1 cellular context compared by ENCODE assay signal in the genomic region with DNA sequence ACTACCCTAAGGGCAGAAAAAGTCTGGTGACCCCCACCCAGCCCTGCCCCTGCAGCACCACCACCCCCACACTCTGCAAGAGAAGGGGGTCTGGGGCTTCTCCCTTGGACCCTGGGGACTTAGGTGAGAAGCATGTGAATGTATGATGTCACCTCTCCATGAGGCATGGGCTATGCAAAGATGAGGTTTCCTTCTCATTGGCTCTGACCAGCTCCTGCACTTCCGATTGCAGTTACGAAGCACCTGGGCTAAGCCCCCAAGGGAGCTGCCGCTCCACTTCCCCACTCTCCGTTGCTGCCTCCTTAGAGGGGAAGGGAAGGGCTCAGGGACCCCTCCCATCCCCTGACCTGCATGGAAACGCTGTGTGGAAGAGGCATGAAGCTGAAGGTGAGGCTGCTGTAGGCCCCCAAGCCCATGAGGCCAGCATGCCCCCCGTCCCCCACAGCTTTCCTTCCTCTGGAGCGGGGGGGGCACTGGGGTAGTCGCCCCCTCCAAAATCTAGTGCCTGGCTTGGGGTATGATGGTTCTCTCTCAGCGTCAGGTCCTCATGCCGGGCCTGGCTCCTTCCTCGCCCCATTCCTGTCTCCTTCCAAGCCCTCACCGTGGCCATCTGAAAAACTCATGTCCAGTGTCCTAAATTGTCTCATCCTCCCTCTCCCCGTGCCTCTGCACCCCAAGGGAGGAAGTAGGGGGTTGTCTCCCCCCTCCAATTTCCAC.
TF ChIP-seq lines count a peak whose summit lies in the region.

No MANE protein-coding gene starts in this region.

TF ChIP-seq in K562, 482 proteins besides CTCF, POLR2A, EP300 and RAD21:
- TF ChIP-seq, protein P1, sequence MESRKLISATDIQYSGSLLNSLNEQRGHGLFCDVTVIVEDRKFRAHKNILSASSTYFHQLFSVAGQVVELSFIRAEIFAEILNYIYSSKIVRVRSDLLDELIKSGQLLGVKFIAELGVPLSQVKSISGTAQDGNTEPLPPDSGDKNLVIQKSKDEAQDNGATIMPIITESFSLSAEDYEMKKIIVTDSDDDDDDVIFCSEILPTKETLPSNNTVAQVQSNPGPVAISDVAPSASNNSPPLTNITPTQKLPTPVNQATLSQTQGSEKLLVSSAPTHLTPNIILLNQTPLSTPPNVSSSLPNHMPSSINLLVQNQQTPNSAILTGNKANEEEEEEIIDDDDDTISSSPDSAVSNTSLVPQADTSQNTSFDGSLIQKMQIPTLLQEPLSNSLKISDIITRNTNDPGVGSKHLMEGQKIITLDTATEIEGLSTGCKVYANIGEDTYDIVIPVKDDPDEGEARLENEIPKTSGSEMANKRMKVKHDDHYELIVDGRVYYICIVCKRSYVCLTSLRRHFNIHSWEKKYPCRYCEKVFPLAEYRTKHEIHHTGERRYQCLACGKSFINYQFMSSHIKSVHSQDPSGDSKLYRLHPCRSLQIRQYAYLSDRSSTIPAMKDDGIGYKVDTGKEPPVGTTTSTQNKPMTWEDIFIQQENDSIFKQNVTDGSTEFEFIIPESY (CRISPR knock-in tag; IDR thresholded peaks at IDR 0.05): no peak
- TF ChIP-seq ATF3 (IDR thresholded peaks at IDR 0.05): 0 out of 2 replicates have a peak, but pooled peaks have one; percentile 31
- no peak for TF ChIP-seq ATF3 (CRISPR knock-in tag; conservative IDR thresholded peaks at IDR 0.05)
TF ChIP-seq in K562: peak in this region for 1.
